Comparison of ENCODE assay signal across 24 cellular contexts in the genomic region with DNA sequence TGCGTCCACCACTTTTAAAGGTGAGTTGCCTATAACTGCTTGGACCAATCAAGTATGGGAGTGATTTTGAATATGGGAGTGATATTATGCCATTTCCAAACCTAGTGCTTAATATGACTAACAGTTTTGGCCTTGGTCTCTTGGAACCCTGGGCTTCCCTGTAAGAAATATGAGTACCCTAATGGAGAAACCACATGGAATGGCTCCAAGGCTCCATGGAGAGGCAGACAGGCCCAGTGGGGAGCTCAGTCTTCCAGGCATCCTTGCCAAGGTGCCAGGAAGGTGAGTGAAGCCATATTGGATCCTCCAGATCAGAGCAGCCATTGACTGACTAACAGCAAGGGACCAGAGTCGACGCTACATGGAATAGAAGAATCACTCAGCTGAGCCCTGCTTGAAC. TPM values are rescaled to one million over a fixed set of nuclear protein-coding genes. Genes with fewer than 3 reads are reported as not detected.
A peak's percentile ranks its signal among the peaks of the same experiment; 100 is the strongest.
DNase-seq lines count a peak whose midpoint lies in the region; ATAC-seq and TF ChIP-seq lines count a peak whose summit lies in the region.
"Had no signal": no experiment of that assay in that cellular context is flagged by ENCODE, and none has a peak within 500 bp of the region (broad histone marks: within the 10 kb centered on the region; RNA-seq: fewer than 3 reads in every experiment).

No MANE protein-coding gene starts in this region.

- no peaks in the 10 kb centered on the region for H3K9me3 Mint-ChIP-seq in activated CD8-positive, alpha-beta memory T cell treated with anti-CD3 and anti-CD28 coated beads, Interleukin-2, amount 10 ng/mL, durations not matched to agents 7 days and 5 days (ENCODE audit: low read depth)

- H3K4me3 Mint-ChIP-seq in activated CD8-positive, alpha-beta memory T cell treated with anti-CD3 and anti-CD28 coated beads, Interleukin-2, amount 10 ng/mL, durations not matched to agents 7 days and 5 days, result no peak overlapping the region

- peak overlapping the region; percentile 22 for H3K27ac Mint-ChIP-seq in activated CD8-positive, alpha-beta memory T cell treated with anti-CD3 and anti-CD28 coated beads, Interleukin-2, amount 10 ng/mL, durations not matched to agents 7 days and 5 days
- H3K27ac Mint-ChIP-seq: progenitor cell of endocrine pancreas; stimulated activated naive B cell treated with anti-CD40 and anti-IgM and Interleukin-4, amounts not matched to agents 10 μg/mL and 1 μg/mL and 100 μg/mL, for 72 hours had no signal

- 98% methylated on average over 3 of the region's 3 CpGs for WGBS in prostate gland

- TF ChIP-seq POLR2A in prostate gland (IDR thresholded peaks at IDR 0.05), result no peak

- ATAC-seq in activated CD8-positive, alpha-beta memory T cell treated with anti-CD3 and anti-CD28 coated beads, Interleukin-2, amount 10 ng/mL, durations not matched to agents 7 days and 5 days, result no peak
- ATAC-seq in Panc1, result no peak
- no peak for ATAC-seq in left lung
- ATAC-seq in HG02884 (IDR thresholded peaks at IDR 0.05; ENCODE audit: unreplicated experiment), result no peak
- ATAC-seq: body of pancreas; stimulated activated naive B cell treated with anti-CD40 and anti-IgM and Interleukin-4, amounts not matched to agents 10 μg/mL and 1 μg/mL and 100 μg/mL, for 72 hours had no signal

- in situ Hi-C loops in Panc1 (cut with HindIII; ENCODE audit: low pct_unique_long_range_greater_than_20kb, low sequenced_read_pairs), result no loop called here

- H3K4me1 ChIP-seq in Panc1 (ENCODE audit: control insufficient read depth, insufficient read depth, low read length) (peaks cover 27% of the 10 kb centered on the region), left lung (peaks cover 23 to 69% of the 10 kb centered on the region in 2 donors), prostate gland (replicated peaks) (peaks cover 12% of the 10 kb centered on the region)

- BruUV-seq in Panc1 (replicated peaks; lab: Mats Ljungman, UMichigan), result no TSS peak

- intact Hi-C loops in Panc1 (cut with micrococcal nuclease; ENCODE audit: unreplicated experiment) (no loop called here), left lung (cut with DNase I) (no loop called here), prostate gland (cut with DNase I) (no loop called here)

- H3K9me3 ChIP-seq in Panc1 (ENCODE audit: control insufficient read depth, insufficient read depth, low read depth, low read length) (no peaks in the 10 kb centered on the region), left lung (peaks cover 0 to 3% of the 10 kb centered on the region in 2 donors), prostate gland (no peaks in the 10 kb centered on the region)
- H3K9me3 ChIP-seq: body of pancreas had no signal

- H3K27me3 Mint-ChIP-seq in activated CD8-positive, alpha-beta memory T cell treated with anti-CD3 and anti-CD28 coated beads, Interleukin-2, amount 10 ng/mL, durations not matched to agents 7 days and 5 days, result no peaks in the 10 kb centered on the region
- H3K27me3 Mint-ChIP-seq: activated T-cell treated with anti-CD3 and anti-CD28 coated beads, Interleukin-2, amount 50 U/mL, for 24 hours; progenitor cell of endocrine pancreas had no signal

- DNase-seq in activated CD8-positive, alpha-beta memory T cell treated with anti-CD3 and anti-CD28 coated beads, Interleukin-2, amount 10 ng/mL, durations not matched to agents 7 days and 5 days, result no peak
- no peak for DNase-seq in activated CD8-positive, alpha-beta memory T cell treated with anti-CD3 and anti-CD28 coated beads, Interleukin-2, amount 50 U/mL, for 4 hours
- no peak for DNase-seq in Panc1 (ENCODE audit: low read depth, low spot score)
- DNase-seq in left lung, result no peak
- no peak for DNase-seq in cerebellum (ENCODE audit: low spot score)
- no peak for DNase-seq in NCI-H2081 (lab: John Stamatoyannopoulos, UW)
- DNase-seq in prostate gland (ENCODE audit: low spot score), result no peak
- DNase-seq: activated CD4-positive, alpha-beta T cell treated with anti-CD3 and anti-CD28 coated beads for 48 hours; activated CD8-positive, alpha-beta memory T cell treated with anti-CD3 and anti-CD28 coated beads for 24 hours; activated gamma-delta T cell; activated T-cell treated with anti-CD3 and anti-CD28 coated beads, Interleukin-2, amount 50 U/mL, for 24 hours; cerebellar nuclear complex; DMS79; mesendoderm; NCI-H1092 treated with DMSO at 0.1 percent for 48 hours; NCI-H187 treated with DMSO at 0.1 percent for 48 hours; NCI-H748 treated with DMSO at 0.1 percent for 48 hours; stimulated activated CD4-positive, alpha-beta T cell treated with anti-CD3 and anti-CD28 coated beads, Interleukin-15, amount 100 ng/mL, for 24 hours; stimulated activated naive B cell treated with anti-CD40 and anti-IgM and Interleukin-4, amounts not matched to agents 10 μg/mL and 1 μg/mL and 100 μg/mL, for 72 hours had no signal

- peaks cover 21% of the 10 kb centered on the region for H3K36me3 Mint-ChIP-seq in activated CD8-positive, alpha-beta memory T cell treated with anti-CD3 and anti-CD28 coated beads, Interleukin-2, amount 10 ng/mL, durations not matched to agents 7 days and 5 days

- TF ChIP-seq CTCF in Panc1 (IDR thresholded peaks at IDR 0.05), result no peak
- no peak for TF ChIP-seq CTCF in left lung (IDR thresholded peaks at IDR 0.05)
- no peak for TF ChIP-seq CTCF in prostate gland (IDR thresholded peaks at IDR 0.05)

- POLR2A ChIA-PET in Panc1 (lab: Charles Lee), result no interaction called here

- no peaks in the 10 kb centered on the region for H3K36me3 ChIP-seq in Panc1 (ENCODE audit: control insufficient read depth, insufficient read depth, low read length)
- no peaks in the 10 kb centered on the region for H3K36me3 ChIP-seq in left lung
- H3K36me3 ChIP-seq in prostate gland, result no peaks in the 10 kb centered on the region

- H3K4me1 Mint-ChIP-seq in activated CD8-positive, alpha-beta memory T cell treated with anti-CD3 and anti-CD28 coated beads, Interleukin-2, amount 10 ng/mL, durations not matched to agents 7 days and 5 days, result peaks cover 86% of the 10 kb centered on the region

- no peaks in the 10 kb centered on the region for H3K27me3 ChIP-seq in Panc1 (ENCODE audit: control insufficient read depth, insufficient read depth, low read length)
- H3K27me3 ChIP-seq in left lung, result no peaks in the 10 kb centered on the region
- no peaks in the 10 kb centered on the region for H3K27me3 ChIP-seq in prostate gland (replicated peaks; ENCODE audit: insufficient read depth)
- H3K27me3 ChIP-seq: body of pancreas had no signal

- H3K4me3 ChIP-seq in Panc1 (ENCODE audit: low read depth in 2 of 2, low read length in 2 of 2), result no peak overlapping the region
- H3K4me3 ChIP-seq in left lung, result no peak overlapping the region
- H3K4me3 ChIP-seq in prostate gland, result no peak overlapping the region
- H3K4me3 ChIP-seq: body of pancreas had no signal

- H3K27ac ChIP-seq in Panc1 (ENCODE audit: low read length) (peak overlapping the region; percentile 96), left lung (peak overlapping the region; percentile 2 to 72), prostate gland (no peak overlapping the region)
- H3K27ac ChIP-seq: KMS-11, RWPE1 had no signal

- CTCF ChIA-PET in activated CD8-positive, alpha-beta memory T cell treated with anti-CD3 and anti-CD28 coated beads, Interleukin-2, amount 10 ng/mL, durations not matched to agents 7 days and 5 days (lab: Charles Lee), result interaction anchor here (1.1 to 1.2 kb wide), 2 partner anchors 16 to 22 kb away, joined by 4 read pairs; no protein-coding TSS in a partner anchor
- CTCF ChIA-PET in Panc1 (lab: Charles Lee), result no interaction called here

RNA-seq across cellular contexts. Expression of gene MAML3, which starts 53.2 kb away (rescaled TPM):
- 1 to 10 TPM; 1.8 to 4.3 TPM for total RNA-seq in activated CD8-positive, alpha-beta memory T cell treated with anti-CD3 and anti-CD28 coated beads, Interleukin-2, amount 10 ng/mL, durations not matched to agents 7 days and 5 days
- total RNA-seq in Panc1 (2021; ENCODE audit: unreplicated experiment) (7.7 TPM), left lung (10 to 100 TPM in 1 of 2 donors, 1 to 10 TPM in 1; 5.8 to 10.3 TPM), cerebellum (18.6 TPM), prostate gland (10 to 100 TPM; 15.0 to 30.6 TPM)
- 7.1 TPM for polyA plus RNA-seq in Panc1 (2012; ENCODE audit: insufficient read length)

Comparison
In these comparisons a context has a peak if more than half of its experiments do, and no peak if none do; other contexts are left out.
1. H3K27ac ChIP-seq: peak in Panc1 (single experiment) and left lung (2 of 2); none in prostate gland (0 of 2).